Comparison of ENCODE assay signal across 13 cellular contexts in genomic region chr17:77414811-77415400, GRCh38.
"Had no signal": no experiment of that assay in that cellular context is flagged by ENCODE, and none has a peak within 500 bp of the region (broad histone marks: within the 10 kb centered on the region; RNA-seq: fewer than 3 reads in every experiment).

No MANE protein-coding gene starts in this region.

- H3K4me1 ChIP-seq: parathyroid adenoma had no signal

- H3K4me3 ChIP-seq: lung had no signal

- DNase-seq: activated CD4-positive, alpha-beta T cell treated with anti-CD3 and anti-CD28 coated beads, Interleukin-2, amount 50 U/mL, for 1 hour; activated CD4-positive, CD25-positive, alpha-beta regulatory T cell; activated CD8-positive, alpha-beta memory T cell treated with anti-CD3 and anti-CD28 coated beads for 24 hours; activated naive CD4-positive, alpha-beta T cell treated with Interleukin-2 at 50 U/mL for 16 hours; effector memory CD8-positive, alpha-beta T cell; midbrain; small intestine; stimulated activated CD4-positive, alpha-beta T cell treated with anti-CD3 and anti-CD28 coated beads, Interleukin-4, amount 100 ng/mL, for 4 hours; stimulated activated CD8-positive, alpha-beta memory T cell treated with anti-CD3 and anti-CD28 coated beads, Interleukin-4, amount 100 ng/mL, for 48 hours; stimulated activated naive CD4-positive, alpha-beta T cell treated with Interleukin-2 at 50 U/mL for 16 hours; T-helper 2 cell had no signal

- ATAC-seq: effector memory CD8-positive, alpha-beta T cell had no signal

- H2AFZ ChIP-seq: parathyroid adenoma had no signal

- H3K27ac ChIP-seq: parathyroid adenoma had no signal

- H3K9ac ChIP-seq: parathyroid adenoma had no signal
